In genomic region chr1:198883184-198883583, GRCh38 we compare ENCODE assay signal across 18 cellular contexts.
"Had no signal": no experiment of that assay in that cellular context is flagged by ENCODE, and none has a peak within 500 bp of the region (broad histone marks: within the 10 kb centered on the region; RNA-seq: fewer than 3 reads in every experiment).

No MANE protein-coding gene starts in this region.

- DNase-seq: activated CD4-positive, alpha-beta T cell treated with anti-CD3 and anti-CD28 coated beads, Interleukin-2, amount 50 U/mL, for 1 hour; activated CD8-positive, alpha-beta memory T cell treated with anti-CD3 and anti-CD28 coated beads, Interleukin-2, amount 10 ng/mL, durations not matched to agents 7 days and 5 days; activated naive CD4-positive, alpha-beta T cell treated with anti-CD3 and anti-CD28 coated beads, Interleukin-2, amount 10 ng/mL, durations not matched to agents 7 days and 5 days; anterior cingulate cortex; esophagus squamous epithelium; foreskin fibroblast; head of caudate nucleus; left cardiac atrium; lower lobe of right lung; midbrain; pancreas; stimulated activated CD4-positive, alpha-beta T cell treated with anti-CD3 and anti-CD28 coated beads, Interleukin-4, amount 100 ng/mL, for 4 hours; T-helper 1 cell; thyroid gland had no signal

- H3K4me3 ChIP-seq: breast epithelium, esophagus squamous epithelium, lower lobe of right lung, neural progenitor cell, pancreas, thyroid gland had no signal

- H3K36me3 ChIP-seq: breast epithelium, esophagus squamous epithelium, neural progenitor cell, pancreas, thyroid gland had no signal

- H3K4me3 Mint-ChIP-seq: activated CD8-positive, alpha-beta memory T cell treated with anti-CD3 and anti-CD28 coated beads, Interleukin-2, amount 10 ng/mL, durations not matched to agents 7 days and 5 days; activated naive CD4-positive, alpha-beta T cell treated with anti-CD3 and anti-CD28 coated beads, Interleukin-2, amount 10 ng/mL, durations not matched to agents 7 days and 5 days; neural progenitor cell had no signal

- H3K27ac ChIP-seq: breast epithelium, esophagus squamous epithelium, lower lobe of right lung, neural progenitor cell, pancreas, thyroid gland had no signal

- H3K4me2 ChIP-seq: neural progenitor cell had no signal

- H3K27me3 Mint-ChIP-seq: activated naive CD4-positive, alpha-beta T cell treated with anti-CD3 and anti-CD28 coated beads, Interleukin-2, amount 10 ng/mL, durations not matched to agents 7 days and 5 days had no signal

- H3K9me3 ChIP-seq: breast epithelium, esophagus squamous epithelium, lower lobe of right lung, pancreas, thyroid gland had no signal

- H2AFZ ChIP-seq: neural progenitor cell had no signal

- ATAC-seq: activated CD8-positive, alpha-beta memory T cell treated with anti-CD3 and anti-CD28 coated beads, Interleukin-2, amount 10 ng/mL, durations not matched to agents 7 days and 5 days; left cardiac atrium; lower lobe of right lung; pancreas had no signal

- H3K4me1 ChIP-seq: breast epithelium, esophagus squamous epithelium, neural progenitor cell, thyroid gland had no signal

- H3K4me1 Mint-ChIP-seq: neural progenitor cell had no signal

- FAIRE-seq: endometrium, pancreas, urothelium cell line had no signal

- H3K9me3 Mint-ChIP-seq: activated naive CD4-positive, alpha-beta T cell treated with anti-CD3 and anti-CD28 coated beads, Interleukin-2, amount 10 ng/mL, durations not matched to agents 7 days and 5 days; neural progenitor cell had no signal

- H3K9ac ChIP-seq: neural progenitor cell had no signal

- H3K27ac Mint-ChIP-seq: activated CD8-positive, alpha-beta memory T cell treated with anti-CD3 and anti-CD28 coated beads, Interleukin-2, amount 10 ng/mL, durations not matched to agents 7 days and 5 days; activated naive CD4-positive, alpha-beta T cell treated with anti-CD3 and anti-CD28 coated beads, Interleukin-2, amount 10 ng/mL, durations not matched to agents 7 days and 5 days; neural progenitor cell had no signal

- H3K27me3 ChIP-seq: breast epithelium, esophagus squamous epithelium, neural progenitor cell, pancreas, thyroid gland had no signal
